ENCODE assay signal across 31 cellular contexts in the genomic region with DNA sequence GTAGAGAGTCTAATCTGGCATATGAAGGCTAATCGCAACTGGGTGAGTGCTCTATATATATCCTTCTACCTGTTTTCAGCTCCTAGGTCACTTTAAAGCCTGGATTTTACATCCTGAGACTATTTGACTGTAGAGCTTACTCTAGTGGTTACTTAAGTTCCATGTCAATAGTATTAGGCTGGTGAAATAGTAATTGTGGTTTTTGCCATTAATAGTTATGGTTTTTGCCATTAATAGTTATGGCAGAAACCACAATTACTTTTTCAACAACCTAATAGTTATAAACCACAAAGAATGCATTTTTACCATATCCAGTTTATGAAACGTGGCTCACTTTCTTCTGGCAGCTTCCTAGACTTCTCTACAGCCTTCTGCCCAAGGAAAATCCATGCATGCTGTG.
"Had no signal": no experiment of that assay in that cellular context is flagged by ENCODE, and none has a peak within 500 bp of the region (broad histone marks: within the 10 kb centered on the region; RNA-seq: fewer than 3 reads in every experiment).

No MANE protein-coding gene starts in this region.

- H3K9me3 ChIP-seq: adrenal gland, body of pancreas, breast epithelium had no signal

- H3K4me3 ChIP-seq: adrenal gland, body of pancreas, breast epithelium had no signal

- H3K4me1 ChIP-seq: adrenal gland, body of pancreas, breast epithelium had no signal

- DNase-seq: activated B cell treated with CpG ODN at 0.5 μM for 24 hours; activated CD4-positive, alpha-beta memory T cell treated with anti-CD3 and anti-CD28 coated beads for 36 hours; activated CD4-positive, alpha-beta T cell treated with anti-CD3 and anti-CD28 coated beads for 4 hours; activated CD4-positive, alpha-beta T cell treated with anti-CD3 and anti-CD28 coated beads, Interleukin-2, amount 10 ng/mL, durations not matched to agents 24 days and 14 days; activated CD4-positive, alpha-beta T cell treated with anti-CD3 and anti-CD28 coated beads, Interleukin-2, amount 50 U/mL, for 1 hour; activated CD4-positive, alpha-beta T cell treated with anti-CD3 and anti-CD28 coated beads, Interleukin-2, amount 50 U/mL, for 4 hours; activated CD4-positive, CD25-positive, alpha-beta regulatory T cell treated with anti-CD3 and anti-CD28 coated beads, Interleukin-2, amount 50 U/mL, for 72 hours; activated CD8-positive, alpha-beta memory T cell treated with anti-CD3 and anti-CD28 coated beads, Interleukin-2, amount 50 U/mL, for 4 hours; activated CD8-positive, alpha-beta T cell treated with anti-CD3 and anti-CD28 coated beads for 36 hours; activated effector memory CD4-positive, alpha-beta T cell treated with anti-CD3 and anti-CD28 coated beads, Interleukin-2, amount 50 U/mL, for 16 hours; activated gamma-delta T cell treated with Interleukin-2 at 50 U/mL for 16 hours; activated naive CD4-positive, alpha-beta T cell; activated naive CD4-positive, alpha-beta T cell treated with anti-CD3 and anti-CD28 coated beads for 36 hours; activated naive CD4-positive, alpha-beta T cell treated with anti-CD3 and anti-CD28 coated beads, Interleukin-2, amount 50 U/mL, for 16 hours; activated naive CD8-positive, alpha-beta T cell treated with anti-CD3 and anti-CD28 coated beads for 36 hours; activated T-cell treated with anti-CD3 and anti-CD28 coated beads for 4 hours; activated T-cell treated with anti-CD3 and anti-CD28 coated beads, Interleukin-2, amount 50 U/mL, for 1 hour; activated T-cell treated with anti-CD3 and anti-CD28 coated beads, Interleukin-2, amount 50 U/mL, for 4 hours; activated T-cell treated with anti-CD3 and anti-CD28 coated beads, Interleukin-2, amount 50 U/mL, for 72 hours; adrenal gland; amniotic stem cell; aorta; body of pancreas; brain microvascular endothelial cell; central memory CD4-positive, alpha-beta T cell; T-helper 2 cell; T-helper 9 cell had no signal

- H3K27ac ChIP-seq: adrenal gland, body of pancreas, brain microvascular endothelial cell, breast epithelium, VCaP had no signal

- H3K27me3 ChIP-seq: adrenal gland, body of pancreas, brain microvascular endothelial cell, breast epithelium had no signal

- H3K36me3 ChIP-seq: adrenal gland, brain microvascular endothelial cell, breast epithelium had no signal

- ATAC-seq: activated CD8-positive, alpha-beta T cell treated with anti-CD3 and anti-CD28 coated beads for 36 hours; activated naive CD4-positive, alpha-beta T cell treated with anti-CD3 and anti-CD28 coated beads, Interleukin-2, amount 50 U/mL, for 72 hours; activated T-cell treated with anti-CD3 and anti-CD28 coated beads, Interleukin-2, amount 50 U/mL, for 4 hours; activated T-cell treated with anti-CD3 and anti-CD28 coated beads, Interleukin-2, amount 50 U/mL, for 72 hours; activated T-helper 17 cell treated with anti-CD3 and anti-CD28 coated beads, Interleukin-2, amount 50 U/mL, for 72 hours; body of pancreas had no signal
